ENCODE assay signal across 11 cellular contexts in the genomic region with DNA sequence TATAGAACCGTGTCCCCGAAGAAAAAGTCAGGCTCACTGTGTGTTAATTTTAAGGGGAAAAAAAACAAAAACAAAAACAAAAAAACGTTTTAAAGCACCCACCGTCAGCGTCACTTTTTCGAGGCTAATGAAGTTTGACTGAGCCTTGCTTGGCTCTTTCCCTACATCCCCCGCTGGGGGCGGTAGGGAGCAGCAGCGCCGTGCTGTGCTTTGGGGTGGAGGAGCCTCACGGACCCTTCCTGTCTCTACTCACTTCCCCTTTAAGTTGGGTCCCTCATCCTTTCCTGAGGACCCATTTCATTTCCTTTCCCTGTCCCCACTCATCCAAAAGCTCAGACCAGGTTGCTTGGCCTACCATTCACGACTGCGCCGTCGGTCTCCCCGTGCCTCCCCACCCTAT.
A peak's percentile ranks its signal among the peaks of the same experiment; 100 is the strongest.
DNase-seq lines count a peak whose midpoint lies in the region; ATAC-seq and TF ChIP-seq lines count a peak whose summit lies in the region.
"Had no signal": no experiment of that assay in that cellular context is flagged by ENCODE, and none has a peak within 500 bp of the region (broad histone marks: within the 10 kb centered on the region; RNA-seq: fewer than 3 reads in every experiment).

No MANE protein-coding gene starts in this region.

- peaks cover 0 to 11% (median 9%) of the 10 kb centered on the region in 9 donors for H3K4me1 ChIP-seq in heart right ventricle

- ATAC-seq in heart right ventricle, result no peak
- no peak for ATAC-seq in Right ventricle myocardium inferior
- peak; percentile 32 for ATAC-seq in stimulated activated naive CD8-positive, alpha-beta T cell treated with anti-CD3 and anti-CD28 coated beads, Interleukin-15, Interleukin-2, amounts not matched to agents 100 U/mL and 50 U/mL, for 24 hours
- ATAC-seq in GM18520 (IDR thresholded peaks at IDR 0.05; ENCODE audit: unreplicated experiment), result no peak

- no peaks in the 10 kb centered on the region for H3K27me3 ChIP-seq in heart right ventricle

- H3K36me3 ChIP-seq in heart right ventricle, result peaks cover 0 to 22% (median 0%) of the 10 kb centered on the region in 9 donors

- no peaks in the 10 kb centered on the region for H3K9me3 ChIP-seq in heart right ventricle

- no peak overlapping the region for H3K4me3 ChIP-seq in heart right ventricle

- 59 to 61% methylated on average over 16 of the region's 16 CpGs for WGBS in heart right ventricle, 2 donors

- H3K4me3 Mint-ChIP-seq in chondrocyte (ENCODE audit: unreplicated experiment), result no peak overlapping the region
- H3K4me3 Mint-ChIP-seq: T-helper 1 cell treated with Interleukin-12 subunit alpha and Interleukin-12 subunit beta and Interleukin-4 antibody, amounts not matched to agents 30 μg/mL and 1 μg/mL, for 36 hours had no signal

- peaks cover 4% of the 10 kb centered on the region for H3K4me1 Mint-ChIP-seq in chondrocyte (ENCODE audit: low read depth)

- TF ChIP-seq CTCF in heart right ventricle (IDR thresholded peaks at IDR 0.05) (peak in 7 of 9 donors; percentile 24 to 46 (median 30)), chondrocyte (IDR thresholded peaks at IDR 0.05) (peak; percentile 61)

- H3K27ac ChIP-seq in heart right ventricle, result no peak overlapping the region

- H3K36me3 Mint-ChIP-seq in chondrocyte (ENCODE audit: low read depth), result peaks cover 19% of the 10 kb centered on the region

- intact Hi-C loops in heart right ventricle (cut with DNase I), result no loop called here
- intact Hi-C loops in Right ventricle myocardium inferior (cut with DNase I), result no loop called here

- H3K27me3 Mint-ChIP-seq in chondrocyte (ENCODE audit: low read depth), result no peaks in the 10 kb centered on the region

- H3K27ac Mint-ChIP-seq in chondrocyte (ENCODE audit: unreplicated experiment), result no peak overlapping the region
- H3K27ac Mint-ChIP-seq: T-helper 1 cell treated with Interleukin-12 subunit alpha and Interleukin-12 subunit beta and Interleukin-4 antibody, amounts not matched to agents 30 μg/mL and 1 μg/mL, for 36 hours had no signal

- in situ Hi-C loops in KBM-7 (cut with MboI; ENCODE audit: low pct_unique_long_range_greater_than_20kb, low sequenced_read_pairs), result no loop called here

- peaks cover 5% of the 10 kb centered on the region for H3K9me3 Mint-ChIP-seq in chondrocyte (ENCODE audit: low read depth)
- H3K9me3 Mint-ChIP-seq: T-helper 1 cell treated with Interleukin-12 subunit alpha and Interleukin-12 subunit beta and Interleukin-4 antibody, amounts not matched to agents 30 μg/mL and 1 μg/mL, for 36 hours had no signal

- no peak for DNase-seq in heart right ventricle
- no peak for DNase-seq in Right ventricle myocardium inferior (ENCODE audit: missing footprints)
- DNase-seq in KBM-7, result peak; percentile 25
- no peak for DNase-seq in chondrocyte (ENCODE audit: low spot score)
- peak; percentile 32 for DNase-seq in stimulated activated naive CD8-positive, alpha-beta T cell treated with anti-CD3 and anti-CD28 coated beads, Interleukin-15, Interleukin-2, amounts not matched to agents 100 U/mL and 50 U/mL, for 24 hours
- no peak for DNase-seq in 8988T
- no peak for DNase-seq in UCSD-AML1 (lab: John Stamatoyannopoulos, UW; ENCODE audit: unreplicated experiment)
- DNase-seq: aorta, DMS79 had no signal

Comparison
In these comparisons a context has a peak if more than half of its experiments do, and no peak if none do; other contexts are left out.
1. DNase-seq: peak in KBM-7 (single experiment) and stimulated activated naive CD8-positive, alpha-beta T cell treated with anti-CD3 and anti-CD28 coated beads, Interleukin-15, Interleukin-2, amounts not matched to agents 100 U/mL and 50 U/mL, for 24 hours (single experiment); none in heart right ventricle (0 of 2), Right ventricle myocardium inferior (single experiment), chondrocyte (single experiment), 8988T (single experiment) and UCSD-AML1 (single experiment).